Comparison of ENCODE assay signal across 17 cellular contexts in the genomic region with DNA sequence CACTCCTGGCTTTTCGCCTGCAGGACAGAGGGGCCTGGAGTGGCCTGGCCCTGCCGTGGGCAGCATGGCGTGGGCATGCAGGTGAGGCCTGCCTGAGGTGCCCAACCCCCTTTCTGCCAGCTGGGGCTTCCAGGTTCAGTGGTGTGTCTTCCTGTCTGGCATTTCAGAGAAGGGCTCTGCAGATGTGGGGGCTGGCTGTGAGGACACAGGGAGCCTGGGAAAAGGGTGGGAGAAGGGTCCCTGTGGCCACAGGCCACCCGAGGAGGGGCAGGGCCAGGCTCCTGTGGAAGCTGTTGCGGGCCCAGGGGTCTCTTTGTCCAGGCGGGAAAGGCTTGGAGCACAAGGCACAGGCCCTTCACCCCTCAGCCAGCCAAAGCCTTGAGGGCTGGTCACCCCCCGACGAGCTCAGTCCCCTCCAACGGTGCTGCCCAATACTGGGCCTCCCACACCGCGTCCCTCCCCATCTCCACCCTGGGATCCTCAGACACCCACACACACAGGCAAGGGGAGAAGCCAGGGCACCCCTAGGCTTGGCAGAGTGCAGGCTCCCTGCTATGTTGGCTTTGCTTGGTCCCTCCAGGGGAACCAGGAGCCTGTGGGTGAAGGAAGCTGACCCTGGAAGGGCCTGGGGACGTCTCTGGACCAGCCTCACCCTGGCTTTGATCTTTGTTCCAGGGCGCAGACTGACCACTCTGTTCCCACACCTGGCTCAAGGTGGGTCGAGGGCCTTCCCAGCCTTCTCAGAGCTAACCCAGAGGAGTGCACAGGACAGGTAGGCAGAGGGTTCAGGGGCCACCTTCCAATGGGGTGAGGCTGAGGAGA. TPM values are rescaled to one million over a fixed set of nuclear protein-coding genes. Genes with fewer than 3 reads are reported as not detected.
DNase-seq lines count a peak whose midpoint lies in the region; ATAC-seq and TF ChIP-seq lines count a peak whose summit lies in the region.
"Had no signal": no experiment of that assay in that cellular context is flagged by ENCODE, and none has a peak within 500 bp of the region (broad histone marks: within the 10 kb centered on the region; RNA-seq: fewer than 3 reads in every experiment).

No MANE protein-coding gene starts in this region.

- no peaks in the 10 kb centered on the region for H3K27me3 Mint-ChIP-seq in activated naive CD8-positive, alpha-beta T cell treated with anti-CD3 and anti-CD28 coated beads, Interleukin-2, amount 10 ng/mL, durations not matched to agents 7 days and 5 days
- no peaks in the 10 kb centered on the region for H3K27me3 Mint-ChIP-seq in activated naive CD8-positive, alpha-beta T cell treated with anti-CD3 and anti-CD28 coated beads, Interleukin-2, amount 50 U/mL, for 24 hours
- H3K27me3 Mint-ChIP-seq in chondrocyte (ENCODE audit: low read depth) = peaks cover 26% of the 10 kb centered on the region
- H3K27me3 Mint-ChIP-seq: CD4-positive, CD25-positive, alpha-beta regulatory T cell had no signal

- ATAC-seq in activated naive CD8-positive, alpha-beta T cell treated with anti-CD3 and anti-CD28 coated beads, Interleukin-2, amount 10 ng/mL, durations not matched to agents 7 days and 5 days (ENCODE audit: low read depth) = no peak
- ATAC-seq in activated naive CD8-positive, alpha-beta T cell treated with anti-CD3 and anti-CD28 coated beads, Interleukin-2, amount 50 U/mL, for 24 hours = no peak

- peaks cover 15% of the 10 kb centered on the region for H3K4me1 Mint-ChIP-seq in activated naive CD8-positive, alpha-beta T cell treated with anti-CD3 and anti-CD28 coated beads, Interleukin-2, amount 10 ng/mL, durations not matched to agents 7 days and 5 days
- peaks cover 3% of the 10 kb centered on the region for H3K4me1 Mint-ChIP-seq in activated naive CD8-positive, alpha-beta T cell treated with anti-CD3 and anti-CD28 coated beads, Interleukin-2, amount 50 U/mL, for 24 hours
- H3K4me1 Mint-ChIP-seq in chondrocyte (ENCODE audit: low read depth) = no peaks in the 10 kb centered on the region

- POLR2A ChIA-PET in activated naive CD8-positive, alpha-beta T cell treated with anti-CD3 and anti-CD28 coated beads, Interleukin-2, amount 10 ng/mL, durations not matched to agents 7 days and 5 days (lab: Charles Lee) = no interaction called here

- no peaks in the 10 kb centered on the region for H3K36me3 Mint-ChIP-seq in activated naive CD8-positive, alpha-beta T cell treated with anti-CD3 and anti-CD28 coated beads, Interleukin-2, amount 10 ng/mL, durations not matched to agents 7 days and 5 days
- H3K36me3 Mint-ChIP-seq in activated naive CD8-positive, alpha-beta T cell treated with anti-CD3 and anti-CD28 coated beads, Interleukin-2, amount 50 U/mL, for 24 hours (ENCODE audit: low read depth) = no peaks in the 10 kb centered on the region
- H3K36me3 Mint-ChIP-seq in chondrocyte (ENCODE audit: low read depth) = no peaks in the 10 kb centered on the region
- H3K36me3 Mint-ChIP-seq: CD4-positive, CD25-positive, alpha-beta regulatory T cell had no signal

- TF ChIP-seq CTCF in chondrocyte (IDR thresholded peaks at IDR 0.05) = no peak

- no peak overlapping the region for H3K27ac Mint-ChIP-seq in activated naive CD8-positive, alpha-beta T cell treated with anti-CD3 and anti-CD28 coated beads, Interleukin-2, amount 10 ng/mL, durations not matched to agents 7 days and 5 days
- H3K27ac Mint-ChIP-seq in activated naive CD8-positive, alpha-beta T cell treated with anti-CD3 and anti-CD28 coated beads, Interleukin-2, amount 50 U/mL, for 24 hours = no peak overlapping the region
- H3K27ac Mint-ChIP-seq in chondrocyte (ENCODE audit: unreplicated experiment) = no peak overlapping the region
- H3K27ac Mint-ChIP-seq: CD4-positive, CD25-positive, alpha-beta regulatory T cell had no signal

- peak; percentile 25 for DNase-seq in activated naive CD8-positive, alpha-beta T cell treated with anti-CD3 and anti-CD28 coated beads, Interleukin-2, amount 10 ng/mL, durations not matched to agents 7 days and 5 days
- no peak for DNase-seq in activated naive CD8-positive, alpha-beta T cell treated with anti-CD3 and anti-CD28 coated beads, Interleukin-2, amount 50 U/mL, for 24 hours
- peak; percentile 75 for DNase-seq in chondrocyte (ENCODE audit: low spot score)
- peak; percentile 7 for DNase-seq in mucosa of gallbladder (ENCODE audit: low spot score)
- DNase-seq in NCI-H2081 treated with DMSO at 0.1 percent for 48 hours (lab: John Stamatoyannopoulos, UW) = no peak
- no peak for DNase-seq in NCI-H226
- no peak for DNase-seq in nucleus accumbens (lab: John Stamatoyannopoulos, UW)
- DNase-seq in occipital lobe (lab: John Stamatoyannopoulos, UW) = no peak
- DNase-seq: Calu3; CD4-positive, CD25-positive, alpha-beta regulatory T cell; GDM1; NCI-H1417; NCI-H1930; NCI-H524; SHP77 treated with DMSO at 0.1 percent for 48 hours had no signal

- no peaks in the 10 kb centered on the region for H3K9me3 Mint-ChIP-seq in activated naive CD8-positive, alpha-beta T cell treated with anti-CD3 and anti-CD28 coated beads, Interleukin-2, amount 10 ng/mL, durations not matched to agents 7 days and 5 days
- no peaks in the 10 kb centered on the region for H3K9me3 Mint-ChIP-seq in activated naive CD8-positive, alpha-beta T cell treated with anti-CD3 and anti-CD28 coated beads, Interleukin-2, amount 50 U/mL, for 24 hours
- no peaks in the 10 kb centered on the region for H3K9me3 Mint-ChIP-seq in chondrocyte (ENCODE audit: low read depth)
- H3K9me3 Mint-ChIP-seq: CD4-positive, CD25-positive, alpha-beta regulatory T cell had no signal

- H3K4me3 Mint-ChIP-seq in activated naive CD8-positive, alpha-beta T cell treated with anti-CD3 and anti-CD28 coated beads, Interleukin-2, amount 10 ng/mL, durations not matched to agents 7 days and 5 days = no peak overlapping the region
- H3K4me3 Mint-ChIP-seq in activated naive CD8-positive, alpha-beta T cell treated with anti-CD3 and anti-CD28 coated beads, Interleukin-2, amount 50 U/mL, for 24 hours = no peak overlapping the region
- H3K4me3 Mint-ChIP-seq in chondrocyte (ENCODE audit: unreplicated experiment) = no peak overlapping the region
- H3K4me3 Mint-ChIP-seq: CD4-positive, CD25-positive, alpha-beta regulatory T cell had no signal

RNA-seq across cellular contexts. Expression of gene AQP12A, which starts 3.7 kb away (rescaled TPM):
- not detected for total RNA-seq in activated naive CD8-positive, alpha-beta T cell treated with anti-CD3 and anti-CD28 coated beads, Interleukin-2, amount 10 ng/mL, durations not matched to agents 7 days and 5 days
- total RNA-seq in chondrocyte (not detected in 3 replicates), mucosa of gallbladder (not detected), occipital lobe (not detected)
- total RNA-seq: A673; Calu3; CD4-positive, CD25-positive, alpha-beta regulatory T cell; HT1080 had no signal

RNA-seq across cellular contexts. Expression of gene AQP12B, which starts 5.3 kb away (rescaled TPM):
- total RNA-seq in activated naive CD8-positive, alpha-beta T cell treated with anti-CD3 and anti-CD28 coated beads, Interleukin-2, amount 10 ng/mL, durations not matched to agents 7 days and 5 days = not detected
- not detected in 3 replicates for total RNA-seq in chondrocyte
- total RNA-seq in mucosa of gallbladder = not detected
- total RNA-seq in occipital lobe = not detected
- total RNA-seq: A673; Calu3; CD4-positive, CD25-positive, alpha-beta regulatory T cell; HT1080 had no signal

Comparison
In these comparisons a context has a peak if more than half of its experiments do, and no peak if none do; other contexts are left out.
1. DNase-seq: peak in activated naive CD8-positive, alpha-beta T cell treated with anti-CD3 and anti-CD28 coated beads, Interleukin-2, amount 10 ng/mL, durations not matched to agents 7 days and 5 days (single experiment), chondrocyte (single experiment) and mucosa of gallbladder (single experiment); none in activated naive CD8-positive, alpha-beta T cell treated with anti-CD3 and anti-CD28 coated beads, Interleukin-2, amount 50 U/mL, for 24 hours (single experiment), NCI-H2081 treated with DMSO at 0.1 percent for 48 hours (single experiment), NCI-H226 (single experiment), nucleus accumbens (0 of 56) and occipital lobe (single experiment).